ENCODE assay signal across 24 cellular contexts in the genomic region with DNA sequence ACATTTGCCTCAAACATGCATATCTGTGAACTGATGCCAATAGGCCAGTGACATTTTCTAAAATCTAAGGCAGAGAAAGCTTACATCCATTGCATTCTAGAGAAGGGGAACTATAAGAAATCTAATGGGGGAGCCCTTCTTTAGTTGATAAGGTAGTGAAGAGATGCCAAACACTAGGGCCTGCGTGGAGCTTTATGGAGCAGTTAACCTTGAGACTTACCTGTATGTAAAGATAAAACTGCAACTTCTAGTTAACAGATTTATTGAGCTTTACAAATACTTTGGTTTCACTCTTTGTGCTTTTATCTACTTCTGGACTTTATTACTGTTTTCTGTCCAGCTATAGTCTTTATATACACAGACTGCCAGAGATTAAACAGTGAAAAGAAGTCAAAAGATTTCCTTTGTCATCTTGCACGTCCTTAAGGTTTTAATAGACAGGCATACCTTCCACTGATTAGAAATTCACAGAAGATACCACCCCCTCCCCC.
DNase-seq lines count a peak whose midpoint lies in the region; ATAC-seq, FAIRE-seq and TF ChIP-seq lines count a peak whose summit lies in the region.
"Had no signal": no experiment of that assay in that cellular context is flagged by ENCODE, and none has a peak within 500 bp of the region (broad histone marks: within the 10 kb centered on the region; RNA-seq: fewer than 3 reads in every experiment).

No MANE protein-coding gene starts in this region.

- no peaks in the 10 kb centered on the region for H3K9me3 ChIP-seq in GM23248 (ENCODE audit: low read depth)
- no peaks in the 10 kb centered on the region for H3K9me3 ChIP-seq in astrocyte (ENCODE audit: insufficient read depth, low read depth, low read length)
- H3K9me3 ChIP-seq in hepatocyte (ENCODE audit: low read depth) = no peaks in the 10 kb centered on the region
- no peaks in the 10 kb centered on the region for H3K9me3 ChIP-seq in small intestine (ENCODE audit: control insufficient read depth, low read depth)
- H3K9me3 ChIP-seq: ascending aorta, left ventricle myocardium inferior, MG63 had no signal

- no peak overlapping the region for H3K27ac Mint-ChIP-seq in astrocyte (ENCODE audit: unreplicated experiment)
- H3K27ac Mint-ChIP-seq in stimulated activated naive CD8-positive, alpha-beta T cell treated with anti-CD3 and anti-CD28 coated beads, Interleukin-15, amount 100 ng/mL, for 72 hours = no peak overlapping the region
- H3K27ac Mint-ChIP-seq: activated CD4-positive, alpha-beta T cell treated with anti-CD3 and anti-CD28 coated beads, Interleukin-2, amount 10 ng/mL, durations not matched to agents 24 days and 14 days; activated CD8-positive, alpha-beta memory T cell treated with anti-CD3 and anti-CD28 coated beads, Interleukin-2, amount 10 ng/mL, durations not matched to agents 7 days and 5 days; activated naive CD8-positive, alpha-beta T cell; nephron progenitor cell; stimulated activated effector memory CD8-positive, alpha-beta T cell treated with anti-CD3 and anti-CD28 coated beads, Interleukin-12 subunit alpha, Interleukin-12 subunit beta, amount 100 ng/mL, for 72 hours had no signal

- H3K4me1 ChIP-seq in GM23248 (ENCODE audit: insufficient read depth) (peaks cover 4% of the 10 kb centered on the region), astrocyte (ENCODE audit: insufficient read depth, low read length) (peaks cover 16% of the 10 kb centered on the region), hepatocyte (ENCODE audit: insufficient read depth) (peaks cover 27% of the 10 kb centered on the region), small intestine (ENCODE audit: control insufficient read depth in 2 of 2, insufficient read depth in 1 of 2, low read depth in 1 of 2, low read length in 1 of 2) (peaks cover 0 to 5% of the 10 kb centered on the region in 2 donors)
- H3K4me1 ChIP-seq: ascending aorta had no signal

- 96 to 98% methylated on average over 2 of the region's 2 CpGs for WGBS in GM23248 (ENCODE audit: low coverage in 1 of 2, low lambda C conversion rate in 2 of 2, missing lambda C conversion rate in 2 of 2), 2 experiments
- WGBS in hepatocyte (ENCODE audit: low lambda C conversion rate, missing lambda C conversion rate) = 31% methylated on average over 2 of the region's 2 CpGs
- 13 to 63% (median 28%) methylated on average over 2 of the region's 2 CpGs for WGBS in small intestine, 3 donors

- H2AFZ ChIP-seq in GM23248 (0 out of 2 replicates have a peak overlapping the region, but pooled peaks have one; percentile 3), astrocyte (ENCODE audit: low read depth, low read length) (no peak overlapping the region), hepatocyte (no peak overlapping the region)

- no peaks in the 10 kb centered on the region for H3K27me3 ChIP-seq in GM23248 (replicated peaks; ENCODE audit: insufficient read depth)
- H3K27me3 ChIP-seq in astrocyte (ENCODE audit: insufficient read depth, low read length) = no peaks in the 10 kb centered on the region
- H3K27me3 ChIP-seq in hepatocyte = no peaks in the 10 kb centered on the region
- H3K27me3 ChIP-seq in small intestine (ENCODE audit: control insufficient read depth in 2 of 2, insufficient read depth in 2 of 2, low read length in 2 of 2) = no peaks in the 10 kb centered on the region
- H3K27me3 ChIP-seq: ascending aorta, MG63 had no signal

- no peaks in the 10 kb centered on the region for H3K27me3 Mint-ChIP-seq in astrocyte (ENCODE audit: low read depth, unreplicated experiment)
- H3K27me3 Mint-ChIP-seq in stimulated activated naive CD8-positive, alpha-beta T cell treated with anti-CD3 and anti-CD28 coated beads, Interleukin-15, amount 100 ng/mL, for 72 hours = no peaks in the 10 kb centered on the region
- H3K27me3 Mint-ChIP-seq: activated CD4-positive, alpha-beta T cell treated with anti-CD3 and anti-CD28 coated beads, Interleukin-2, amount 10 ng/mL, durations not matched to agents 24 days and 14 days; activated CD8-positive, alpha-beta memory T cell treated with anti-CD3 and anti-CD28 coated beads, Interleukin-2, amount 10 ng/mL, durations not matched to agents 7 days and 5 days; activated naive CD8-positive, alpha-beta T cell had no signal

- H3K4me3 ChIP-seq in GM23248 (no peak overlapping the region), astrocyte (ENCODE audit: insufficient read depth, low read depth, low read length) (no peak overlapping the region), hepatocyte (no peak overlapping the region), small intestine (ENCODE audit: low read depth in 1 of 2, low read length in 2 of 2) (no peak overlapping the region)
- H3K4me3 ChIP-seq: ascending aorta, left ventricle myocardium inferior, MG63 had no signal

- TF ChIP-seq CTCF in astrocyte (IDR thresholded peaks at IDR 0.05; ENCODE audit: insufficient read depth, low read depth, low read length) (no peak), hepatocyte (IDR thresholded peaks at IDR 0.05; ENCODE audit: poor library complexity) (no peak)

- FAIRE-seq in astrocyte (lab: Jason Lieb, UNC) (no peak), small intestine (lab: Jason Lieb, UNC) (no peak)
- FAIRE-seq: frontal cortex had no signal

- no peaks in the 10 kb centered on the region for H3K9me3 Mint-ChIP-seq in astrocyte (ENCODE audit: unreplicated experiment)
- no peaks in the 10 kb centered on the region for H3K9me3 Mint-ChIP-seq in stimulated activated naive CD8-positive, alpha-beta T cell treated with anti-CD3 and anti-CD28 coated beads, Interleukin-15, amount 100 ng/mL, for 72 hours
- H3K9me3 Mint-ChIP-seq: activated CD4-positive, alpha-beta T cell treated with anti-CD3 and anti-CD28 coated beads, Interleukin-2, amount 10 ng/mL, durations not matched to agents 24 days and 14 days; nephron progenitor cell; stimulated activated effector memory CD8-positive, alpha-beta T cell treated with anti-CD3 and anti-CD28 coated beads, Interleukin-12 subunit alpha, Interleukin-12 subunit beta, amount 100 ng/mL, for 72 hours had no signal

- H4K20me1 ChIP-seq in GM23248 (ENCODE audit: insufficient read depth) = no peaks in the 10 kb centered on the region
- no peaks in the 10 kb centered on the region for H4K20me1 ChIP-seq in astrocyte (ENCODE audit: insufficient read depth, low read length)
- no peaks in the 10 kb centered on the region for H4K20me1 ChIP-seq in hepatocyte (ENCODE audit: insufficient read depth, poor library complexity, severe bottlenecking)

- ATAC-seq in stimulated activated naive CD8-positive, alpha-beta T cell treated with anti-CD3 and anti-CD28 coated beads, Interleukin-15, amount 100 ng/mL, for 72 hours = no peak
- ATAC-seq in HG03469 (IDR thresholded peaks at IDR 0.05; ENCODE audit: unreplicated experiment) = no peak
- ATAC-seq: activated CD8-positive, alpha-beta memory T cell treated with anti-CD3 and anti-CD28 coated beads, Interleukin-2, amount 10 ng/mL, durations not matched to agents 7 days and 5 days; stimulated activated effector memory CD8-positive, alpha-beta T cell treated with anti-CD3 and anti-CD28 coated beads, Interleukin-12 subunit alpha, Interleukin-12 subunit beta, amount 100 ng/mL, for 72 hours had no signal

- no peaks in the 10 kb centered on the region for H3K79me2 ChIP-seq in GM23248 (ENCODE audit: insufficient read depth)
- no peaks in the 10 kb centered on the region for H3K79me2 ChIP-seq in astrocyte (ENCODE audit: insufficient read depth, low read length)
- H3K79me2 ChIP-seq in hepatocyte = no peaks in the 10 kb centered on the region

- no peaks in the 10 kb centered on the region for H3K36me3 Mint-ChIP-seq in astrocyte (ENCODE audit: low read depth, unreplicated experiment)
- H3K36me3 Mint-ChIP-seq: activated CD8-positive, alpha-beta memory T cell treated with anti-CD3 and anti-CD28 coated beads, Interleukin-2, amount 10 ng/mL, durations not matched to agents 7 days and 5 days; stimulated activated effector memory CD8-positive, alpha-beta T cell treated with anti-CD3 and anti-CD28 coated beads, Interleukin-12 subunit alpha, Interleukin-12 subunit beta, amount 100 ng/mL, for 72 hours had no signal

- no peaks in the 10 kb centered on the region for H3F3A ChIP-seq in GM23248 (ENCODE audit: insufficient read depth)

- H3K4me1 Mint-ChIP-seq in astrocyte (ENCODE audit: low read depth, unreplicated experiment) = peaks cover 16% of the 10 kb centered on the region
- no peaks in the 10 kb centered on the region for H3K4me1 Mint-ChIP-seq in stimulated activated naive CD8-positive, alpha-beta T cell treated with anti-CD3 and anti-CD28 coated beads, Interleukin-15, amount 100 ng/mL, for 72 hours
- H3K4me1 Mint-ChIP-seq: activated CD4-positive, alpha-beta T cell treated with anti-CD3 and anti-CD28 coated beads, Interleukin-2, amount 10 ng/mL, durations not matched to agents 24 days and 14 days; activated CD8-positive, alpha-beta memory T cell treated with anti-CD3 and anti-CD28 coated beads, Interleukin-2, amount 10 ng/mL, durations not matched to agents 7 days and 5 days; nephron progenitor cell; stimulated activated effector memory CD8-positive, alpha-beta T cell treated with anti-CD3 and anti-CD28 coated beads, Interleukin-12 subunit alpha, Interleukin-12 subunit beta, amount 100 ng/mL, for 72 hours had no signal

- H3K36me3 ChIP-seq in GM23248 (ENCODE audit: low read depth) = no peaks in the 10 kb centered on the region
- no peaks in the 10 kb centered on the region for H3K36me3 ChIP-seq in astrocyte (ENCODE audit: insufficient read depth, low read length)
- no peaks in the 10 kb centered on the region for H3K36me3 ChIP-seq in hepatocyte (replicated peaks; ENCODE audit: insufficient read depth, low read depth)
- no peaks in the 10 kb centered on the region for H3K36me3 ChIP-seq in small intestine (ENCODE audit: control insufficient read depth in 2 of 2, insufficient read depth in 2 of 2, low read length in 2 of 2)
- H3K36me3 ChIP-seq: ascending aorta, left ventricle myocardium inferior, MG63, WERI-Rb-1 had no signal

- in situ Hi-C loops in GM23248 (cut with MboI) = no loop called here

- no peak overlapping the region for H3K27ac ChIP-seq in GM23248
- peak overlapping the region; percentile 58 for H3K27ac ChIP-seq in astrocyte (ENCODE audit: low read depth, low read length)
- H3K27ac ChIP-seq in hepatocyte = peak overlapping the region; percentile 88
- H3K27ac ChIP-seq in small intestine (ENCODE audit: low read depth in 1 of 2, low read length in 1 of 2) = peak overlapping the region; percentile 30 to 42
- H3K27ac ChIP-seq: ascending aorta, left ventricle myocardium inferior, WERI-Rb-1 had no signal

- no peak overlapping the region for H3K9ac ChIP-seq in GM23248
- no peak overlapping the region for H3K9ac ChIP-seq in astrocyte (ENCODE audit: low read length)

- H3K9me2 ChIP-seq in GM23248 (ENCODE audit: insufficient read depth) (no peaks in the 10 kb centered on the region), hepatocyte (replicated peaks; ENCODE audit: insufficient read depth) (no peaks in the 10 kb centered on the region)

- DNase-seq in GM23248 (no peak), astrocyte (ENCODE audit: low read depth) (no peak), hepatocyte (ENCODE audit: low spot score) (peak; percentile 53), small intestine (peak; percentile 70), hepatic stellate cell (ENCODE audit: low spot score) (no peak)
- DNase-seq in stimulated activated naive CD8-positive, alpha-beta T cell treated with anti-CD3 and anti-CD28 coated beads, Interleukin-15, amount 100 ng/mL, for 72 hours = no peak
- DNase-seq in stimulated activated CD4-positive, alpha-beta T cell treated with anti-CD3 and anti-CD28 coated beads, Interleukin-15, amount 100 ng/mL, for 24 hours = no peak
- DNase-seq: activated CD4-positive, alpha-beta T cell treated with anti-CD3 and anti-CD28 coated beads, Interleukin-2, amount 10 ng/mL, durations not matched to agents 24 days and 14 days; activated CD8-positive, alpha-beta memory T cell treated with anti-CD3 and anti-CD28 coated beads, Interleukin-2, amount 10 ng/mL, durations not matched to agents 7 days and 5 days; cerebellar nuclear complex; hypothalamus; left ventricle myocardium inferior; MG63; midbrain; NCI-H226; nephron progenitor cell; posterior cingulate gyrus; stimulated activated CD4-positive, alpha-beta T cell treated with anti-CD3 and anti-CD28 coated beads, Interleukin-2, amount 100 ng/mL, for 24 hours; WERI-Rb-1 had no signal

- no peak overlapping the region for H3K4me3 Mint-ChIP-seq in astrocyte (ENCODE audit: unreplicated experiment)
- no peak overlapping the region for H3K4me3 Mint-ChIP-seq in stimulated activated naive CD8-positive, alpha-beta T cell treated with anti-CD3 and anti-CD28 coated beads, Interleukin-15, amount 100 ng/mL, for 72 hours
- H3K4me3 Mint-ChIP-seq: activated CD4-positive, alpha-beta T cell treated with anti-CD3 and anti-CD28 coated beads, Interleukin-2, amount 10 ng/mL, durations not matched to agents 24 days and 14 days; activated CD8-positive, alpha-beta memory T cell treated with anti-CD3 and anti-CD28 coated beads, Interleukin-2, amount 10 ng/mL, durations not matched to agents 7 days and 5 days; activated naive CD8-positive, alpha-beta T cell; nephron progenitor cell; stimulated activated effector memory CD8-positive, alpha-beta T cell treated with anti-CD3 and anti-CD28 coated beads, Interleukin-12 subunit alpha, Interleukin-12 subunit beta, amount 100 ng/mL, for 72 hours had no signal

- H3K4me2 ChIP-seq in GM23248 (ENCODE audit: unreplicated experiment) (no peak overlapping the region), astrocyte (ENCODE audit: low read length) (peak overlapping the region; percentile 54), hepatocyte (peak overlapping the region; percentile 21)

Comparison
In these comparisons a context has a peak if more than half of its experiments do, and no peak if none do; other contexts are left out.
1. DNase-seq: peak in hepatocyte (single experiment) and small intestine (single experiment); none in GM23248 (single experiment), astrocyte (single experiment), hepatic stellate cell (single experiment), stimulated activated naive CD8-positive, alpha-beta T cell treated with anti-CD3 and anti-CD28 coated beads, Interleukin-15, amount 100 ng/mL, for 72 hours (0 of 2) and stimulated activated CD4-positive, alpha-beta T cell treated with anti-CD3 and anti-CD28 coated beads, Interleukin-15, amount 100 ng/mL, for 24 hours (single experiment).